In the genomic region with DNA sequence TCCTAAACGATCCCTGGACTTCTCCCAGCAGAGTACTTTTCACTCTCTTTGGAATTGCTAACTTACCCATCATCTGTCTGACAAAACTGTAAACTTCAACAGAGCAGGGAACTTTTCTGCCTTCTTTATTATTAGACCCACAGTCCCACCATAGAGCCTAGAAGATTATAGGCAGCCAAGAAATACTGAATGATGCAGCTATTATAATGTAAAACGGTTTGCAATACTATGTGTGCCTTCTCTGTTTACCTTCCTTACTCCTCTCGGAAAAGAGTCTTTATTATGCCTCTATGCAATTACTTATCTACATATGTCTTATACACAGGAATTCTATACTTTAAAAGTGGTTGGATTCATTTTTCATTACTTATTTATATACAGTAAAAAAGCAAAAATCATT, we compare ENCODE assay signal across 27 cellular contexts.
"Had no signal": no experiment of that assay in that cellular context is flagged by ENCODE, and none has a peak within 500 bp of the region (broad histone marks: within the 10 kb centered on the region; RNA-seq: fewer than 3 reads in every experiment).

No MANE protein-coding gene starts in this region.

- H3K4me2 ChIP-seq: hepatocyte, neural progenitor cell had no signal

- H3K9ac ChIP-seq: neural progenitor cell had no signal

- H3K27ac Mint-ChIP-seq: immature natural killer cell; nephron progenitor cell; neural progenitor cell; progenitor cell of endocrine pancreas; stimulated activated naive CD8-positive, alpha-beta T cell treated with anti-CD3 and anti-CD28 coated beads, Interleukin-15, Interleukin-2, amounts not matched to agents 100 ng/mL and 50 ng/mL, for 24 hours had no signal

- ATAC-seq: left colon; left lung; lower lobe of right lung; naive thymus-derived CD8-positive, alpha-beta T cell; right cardiac atrium; sciatic nerve; upper lobe of right lung had no signal

- H3K4me1 ChIP-seq: suprapubic skin, tibial artery had no signal

- H3K27ac ChIP-seq: hepatocyte, left lung, lower lobe of right lung, neural progenitor cell, neutrophil, skin epidermis, suprapubic skin, thoracic aorta, tibial artery, upper lobe of right lung had no signal

- H3K27me3 Mint-ChIP-seq: naive thymus-derived CD8-positive, alpha-beta T cell; progenitor cell of endocrine pancreas; stimulated activated naive CD8-positive, alpha-beta T cell treated with anti-CD3 and anti-CD28 coated beads, Interleukin-15, Interleukin-2, amounts not matched to agents 100 ng/mL and 50 ng/mL, for 24 hours had no signal

- H3K36me3 ChIP-seq: neural progenitor cell, suprapubic skin had no signal

- H3K9me3 ChIP-seq: left lung, lower lobe of right lung, neutrophil, suprapubic skin, thoracic aorta, tibial artery, upper lobe of right lung had no signal

- H3K4me3 Mint-ChIP-seq: immature natural killer cell; naive thymus-derived CD8-positive, alpha-beta T cell; nephron progenitor cell; neural progenitor cell; stimulated activated naive CD8-positive, alpha-beta T cell treated with anti-CD3 and anti-CD28 coated beads, Interleukin-15, Interleukin-2, amounts not matched to agents 100 ng/mL and 50 ng/mL, for 24 hours had no signal

- H3K4me1 Mint-ChIP-seq: immature natural killer cell had no signal

- H2AFZ ChIP-seq: hepatocyte, neural progenitor cell had no signal

- H3K27me3 ChIP-seq: hepatocyte, left lung, neural progenitor cell, neutrophil, suprapubic skin, tibial artery, upper lobe of right lung had no signal

- H3K9me3 Mint-ChIP-seq: immature natural killer cell; naive thymus-derived CD8-positive, alpha-beta T cell; nephron progenitor cell; neural progenitor cell; stimulated activated naive CD8-positive, alpha-beta T cell treated with anti-CD3 and anti-CD28 coated beads, Interleukin-15, Interleukin-2, amounts not matched to agents 100 ng/mL and 50 ng/mL, for 24 hours had no signal

- H3K4me3 ChIP-seq: hepatocyte, left lung, lower lobe of right lung, neural progenitor cell, skin epidermis, suprapubic skin, thoracic aorta, tibial artery, upper lobe of right lung had no signal

- H3K79me2 ChIP-seq: hepatocyte had no signal

- DNase-seq: immature natural killer cell; kidney; left colon; left lung; lower lobe of right lung; mammary epithelial cell; mesenchymal stem cell; naive thymus-derived CD8-positive, alpha-beta T cell; nephron progenitor cell; occipital lobe; right cardiac atrium; stimulated activated CD4-positive, alpha-beta T cell treated with anti-CD3 and anti-CD28 coated beads, Interleukin-12 subunit alpha, Interleukin-12 subunit beta, amount 100 ng/mL, for 4 hours; stimulated activated CD4-positive, alpha-beta T cell treated with anti-CD3 and anti-CD28 coated beads, Interleukin-15, amount 100 ng/mL, for 24 hours; stimulated activated CD4-positive, alpha-beta T cell treated with anti-CD3 and anti-CD28 coated beads, Interleukin-2, amount 100 ng/mL, for 24 hours; stimulated activated CD4-positive, alpha-beta T cell treated with anti-CD3 and anti-CD28 coated beads, Interleukin-4, amount 100 ng/mL, for 1 hour; tibial artery; trophoblast cell; upper lobe of right lung had no signal
